ENCODE assay signal across 26 cellular contexts in the genomic region with DNA sequence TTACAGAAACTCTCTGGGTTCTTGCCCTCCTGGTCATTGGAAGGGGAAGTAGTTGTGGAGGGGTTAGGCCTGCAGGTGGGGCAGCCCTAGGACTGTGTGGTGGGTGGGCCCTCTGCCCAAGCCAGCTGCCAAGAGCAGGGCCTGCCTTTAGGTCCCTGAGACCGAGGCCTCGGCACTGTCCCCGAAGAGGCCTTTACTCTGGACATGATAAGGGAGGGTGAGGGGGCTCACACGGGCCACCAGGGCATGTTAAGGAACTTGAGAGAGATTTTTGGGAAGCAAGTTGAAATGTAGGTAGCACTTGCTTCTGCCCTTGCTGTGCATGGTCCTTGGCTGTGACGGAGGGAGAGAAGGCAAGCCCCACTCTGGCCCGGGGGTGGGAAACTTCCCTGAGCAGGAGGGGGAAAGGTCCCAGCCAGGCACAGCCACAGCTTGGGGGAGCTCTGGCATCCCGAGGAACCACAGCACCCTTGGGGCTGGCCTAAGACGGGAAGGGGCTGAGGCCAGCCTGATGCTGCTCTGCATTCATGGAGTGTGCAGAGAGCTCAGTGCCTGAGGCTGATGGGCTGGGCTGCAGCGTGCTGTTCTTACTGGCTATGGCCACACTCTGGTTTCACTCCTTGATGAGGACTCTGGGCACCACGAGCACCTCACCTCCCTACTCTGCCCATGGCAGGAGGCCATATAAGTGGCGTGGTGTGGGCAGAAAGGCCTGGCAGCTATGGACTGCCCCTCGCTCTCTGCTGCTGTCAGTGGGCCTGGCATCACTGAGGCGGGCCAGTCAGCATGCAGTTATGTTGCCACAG. TPM values are rescaled to one million over a fixed set of nuclear protein-coding genes. Genes with fewer than 3 reads are reported as not detected.
DNase-seq lines count a peak whose midpoint lies in the region; ATAC-seq and TF ChIP-seq lines count a peak whose summit lies in the region.
"Had no signal": no experiment of that assay in that cellular context is flagged by ENCODE, and none has a peak within 500 bp of the region (broad histone marks: within the 10 kb centered on the region; RNA-seq: fewer than 3 reads in every experiment).

No MANE protein-coding gene starts in this region.

- no peak overlapping the region for H3K4me2 ChIP-seq in hepatocyte

- H3K4me1 Mint-ChIP-seq in activated naive CD4-positive, alpha-beta T cell treated with anti-CD3 and anti-CD28 coated beads, Interleukin-2, amount 10 ng/mL, durations not matched to agents 7 days and 5 days, result peaks cover 8% of the 10 kb centered on the region
- peaks cover 32% of the 10 kb centered on the region for H3K4me1 Mint-ChIP-seq in glutamatergic neuron (ENCODE audit: low read depth, unreplicated experiment)
- H3K4me1 Mint-ChIP-seq in stimulated activated naive B cell treated with anti-CD40 and anti-IgM and Interleukin-4, amounts not matched to agents 10 μg/mL and 1 μg/mL and 100 μg/mL, for 72 hours, result peaks cover 22 to 33% of the 10 kb centered on the region in 2 donors

- H3K27me3 Mint-ChIP-seq in activated naive CD4-positive, alpha-beta T cell treated with anti-CD3 and anti-CD28 coated beads, Interleukin-2, amount 10 ng/mL, durations not matched to agents 7 days and 5 days, result no peaks in the 10 kb centered on the region
- H3K27me3 Mint-ChIP-seq in glutamatergic neuron (ENCODE audit: unreplicated experiment), result peaks cover 19% of the 10 kb centered on the region
- H3K27me3 Mint-ChIP-seq in stimulated activated naive B cell treated with anti-CD40 and anti-IgM and Interleukin-4, amounts not matched to agents 10 μg/mL and 1 μg/mL and 100 μg/mL, for 72 hours, result no peaks in the 10 kb centered on the region

- H3K9ac ChIP-seq in SK-N-MC (ENCODE audit: insufficient read length), result no peak overlapping the region
- H3K9ac ChIP-seq: GM23248 had no signal

- H4K20me1 ChIP-seq in hepatocyte (ENCODE audit: insufficient read depth, poor library complexity, severe bottlenecking), result no peaks in the 10 kb centered on the region

- H3K27me3 ChIP-seq in hepatocyte, result no peaks in the 10 kb centered on the region
- H3K27me3 ChIP-seq: gastroesophageal sphincter, Peyer's patch had no signal

- no peak for DNase-seq in activated naive CD4-positive, alpha-beta T cell treated with anti-CD3 and anti-CD28 coated beads, Interleukin-2, amount 50 U/mL, for 72 hours (ENCODE audit: low spot score in 2 of 2)
- no peak for DNase-seq in activated naive CD4-positive, alpha-beta T cell treated with anti-CD3 and anti-CD28 coated beads, Interleukin-2, amount 10 ng/mL, durations not matched to agents 7 days and 5 days
- DNase-seq in SK-N-MC (ENCODE audit: low read depth, low spot score) (no peak), glutamatergic neuron (peak; percentile 14), Kasumi-1 (lab: John Stamatoyannopoulos, UW) (no peak), hepatocyte (ENCODE audit: low spot score) (no peak)
- no peak for DNase-seq in stimulated activated naive B cell treated with anti-CD40 and anti-IgM and Interleukin-4, amounts not matched to agents 10 μg/mL and 1 μg/mL and 100 μg/mL, for 72 hours
- DNase-seq: amniotic stem cell; central memory CD4-positive, alpha-beta T cell; COR-L47; effector CD4-positive, alpha-beta T cell; GM23248; Karpas-422; NCI-H1048; NK-92 treated with Interleukin-12 subunit alpha and Interleukin-12 subunit beta, amount 100 ng/mL, for 24 hours; nucleus accumbens; stimulated activated CD4-positive, alpha-beta T cell treated with anti-CD3 and anti-CD28 coated beads, Interleukin-15, amount 100 ng/mL, for 24 hours had no signal

- H3K9me3 ChIP-seq in SK-N-MC (ENCODE audit: low read depth, low read length), result no peaks in the 10 kb centered on the region
- H3K9me3 ChIP-seq in hepatocyte (ENCODE audit: low read depth), result no peaks in the 10 kb centered on the region
- H3K9me3 ChIP-seq: gastroesophageal sphincter, Peyer's patch, thoracic aorta had no signal

- H3K36me3 Mint-ChIP-seq in activated naive CD4-positive, alpha-beta T cell treated with anti-CD3 and anti-CD28 coated beads, Interleukin-2, amount 50 U/mL, for 72 hours, result no peaks in the 10 kb centered on the region
- peaks cover 36% of the 10 kb centered on the region for H3K36me3 Mint-ChIP-seq in activated naive CD4-positive, alpha-beta T cell treated with anti-CD3 and anti-CD28 coated beads, Interleukin-2, amount 10 ng/mL, durations not matched to agents 7 days and 5 days
- peaks cover 6% of the 10 kb centered on the region for H3K36me3 Mint-ChIP-seq in glutamatergic neuron (ENCODE audit: unreplicated experiment)
- peaks cover 25 to 56% of the 10 kb centered on the region in 2 donors for H3K36me3 Mint-ChIP-seq in stimulated activated naive B cell treated with anti-CD40 and anti-IgM and Interleukin-4, amounts not matched to agents 10 μg/mL and 1 μg/mL and 100 μg/mL, for 72 hours

- no peaks in the 10 kb centered on the region for H3K9me3 Mint-ChIP-seq in activated naive CD4-positive, alpha-beta T cell treated with anti-CD3 and anti-CD28 coated beads, Interleukin-2, amount 50 U/mL, for 72 hours
- H3K9me3 Mint-ChIP-seq in activated naive CD4-positive, alpha-beta T cell treated with anti-CD3 and anti-CD28 coated beads, Interleukin-2, amount 10 ng/mL, durations not matched to agents 7 days and 5 days, result no peaks in the 10 kb centered on the region
- peaks cover 8% of the 10 kb centered on the region for H3K9me3 Mint-ChIP-seq in glutamatergic neuron (ENCODE audit: unreplicated experiment)
- no peaks in the 10 kb centered on the region for H3K9me3 Mint-ChIP-seq in stimulated activated naive B cell treated with anti-CD40 and anti-IgM and Interleukin-4, amounts not matched to agents 10 μg/mL and 1 μg/mL and 100 μg/mL, for 72 hours

- CTCF ChIA-PET in activated naive CD4-positive, alpha-beta T cell treated with anti-CD3 and anti-CD28 coated beads, Interleukin-2, amount 10 ng/mL, durations not matched to agents 7 days and 5 days (lab: Charles Lee), result interaction anchor here (1.3 kb wide), 1 partner anchor 27 kb away, joined by 3 read pairs; no protein-coding TSS in a partner anchor

- TF ChIP-seq CTCF in glutamatergic neuron (IDR thresholded peaks at IDR 0.05; ENCODE audit: partially characterized antibody, unreplicated experiment) (no peak), hepatocyte (IDR thresholded peaks at IDR 0.05; ENCODE audit: poor library complexity) (no peak)

- no peak for ATAC-seq in activated naive CD4-positive, alpha-beta T cell treated with anti-CD3 and anti-CD28 coated beads, Interleukin-2, amount 50 U/mL, for 72 hours
- ATAC-seq in stimulated activated naive B cell treated with anti-CD40 and anti-IgM and Interleukin-4, amounts not matched to agents 10 μg/mL and 1 μg/mL and 100 μg/mL, for 72 hours (replicated peaks), result no peak
- ATAC-seq in GM19023 (IDR thresholded peaks at IDR 0.05; ENCODE audit: unreplicated experiment), result no peak
- ATAC-seq: esophagus mucosa, gastroesophageal sphincter, left lobe of liver, SK-N-SH treated with all-trans-retinoic acid at 6 μM for 48 hours had no signal

- H3K36me3 ChIP-seq in SK-N-MC (ENCODE audit: insufficient read depth, low read length) (peaks cover 85% of the 10 kb centered on the region), hepatocyte (replicated peaks; ENCODE audit: insufficient read depth, low read depth) (no peaks in the 10 kb centered on the region)

- H3K79me2 ChIP-seq in hepatocyte, result peaks cover 2% of the 10 kb centered on the region

- no peak overlapping the region for H3K4me3 Mint-ChIP-seq in activated naive CD4-positive, alpha-beta T cell treated with anti-CD3 and anti-CD28 coated beads, Interleukin-2, amount 10 ng/mL, durations not matched to agents 7 days and 5 days
- H3K4me3 Mint-ChIP-seq in glutamatergic neuron (ENCODE audit: unreplicated experiment), result peak overlapping the region; percentile 20
- no peak overlapping the region for H3K4me3 Mint-ChIP-seq in stimulated activated naive B cell treated with anti-CD40 and anti-IgM and Interleukin-4, amounts not matched to agents 10 μg/mL and 1 μg/mL and 100 μg/mL, for 72 hours

- 0 out of 2 replicates have a peak overlapping the region, but pooled peaks have one; percentile 13 for H3K27ac ChIP-seq in SK-N-MC
- no peak overlapping the region for H3K27ac ChIP-seq in hepatocyte
- H3K27ac ChIP-seq: gastroesophageal sphincter, GM23248, Peyer's patch, thoracic aorta had no signal

- 93% methylated on average over 13 of the region's 13 CpGs for WGBS in hepatocyte (ENCODE audit: low lambda C conversion rate, missing lambda C conversion rate)

- no peak overlapping the region for H3K4me3 ChIP-seq in SK-N-MC
- H3K4me3 ChIP-seq in hepatocyte, result no peak overlapping the region
- H3K4me3 ChIP-seq: gastroesophageal sphincter, GM23248, Peyer's patch, thoracic aorta had no signal

- no peak overlapping the region for H2AFZ ChIP-seq in hepatocyte
- H2AFZ ChIP-seq: GM23248 had no signal

- no peaks in the 10 kb centered on the region for H3K9me2 ChIP-seq in hepatocyte (replicated peaks; ENCODE audit: insufficient read depth)

- peak overlapping the region; percentile 37 to 93 for H3K27ac Mint-ChIP-seq in activated naive CD4-positive, alpha-beta T cell treated with anti-CD3 and anti-CD28 coated beads, Interleukin-2, amount 50 U/mL, for 72 hours
- no peak overlapping the region for H3K27ac Mint-ChIP-seq in activated naive CD4-positive, alpha-beta T cell treated with anti-CD3 and anti-CD28 coated beads, Interleukin-2, amount 10 ng/mL, durations not matched to agents 7 days and 5 days
- peak overlapping the region; percentile 69 for H3K27ac Mint-ChIP-seq in glutamatergic neuron (ENCODE audit: unreplicated experiment)
- peak overlapping the region; percentile 83 for H3K27ac Mint-ChIP-seq in stimulated activated naive B cell treated with anti-CD40 and anti-IgM and Interleukin-4, amounts not matched to agents 10 μg/mL and 1 μg/mL and 100 μg/mL, for 72 hours

- no peaks in the 10 kb centered on the region for H3K4me1 ChIP-seq in hepatocyte (ENCODE audit: insufficient read depth)
- H3K4me1 ChIP-seq: gastroesophageal sphincter had no signal

RNA-seq across cellular contexts. Expression of a gene that starts 7.8 kb away (rescaled TPM):
- total RNA-seq in activated naive CD4-positive, alpha-beta T cell treated with anti-CD3 and anti-CD28 coated beads, Interleukin-2, amount 50 U/mL, for 72 hours, result 100 to 1,000 TPM; 295 to 349 TPM
- 144 TPM for total RNA-seq in glutamatergic neuron (ENCODE audit: unreplicated experiment)
- total RNA-seq in hepatocyte, result 223 and 227 TPM in 2 replicates
- 189 and 192 TPM in 2 replicates for polyA plus RNA-seq in hepatocyte

RNA-seq across cellular contexts. Expression of a gene that starts 8.9 kb away (rescaled TPM):
- total RNA-seq in activated naive CD4-positive, alpha-beta T cell treated with anti-CD3 and anti-CD28 coated beads, Interleukin-2, amount 50 U/mL, for 72 hours, result 10 to 100 TPM; 79.9 to 93.9 TPM
- total RNA-seq in glutamatergic neuron (ENCODE audit: unreplicated experiment), result 62.1 TPM
- 34.4 and 50.2 TPM in 2 replicates for total RNA-seq in hepatocyte
- 65.1 and 78.7 TPM in 2 replicates for polyA plus RNA-seq in hepatocyte

RNA-seq across cellular contexts. Expression of a gene that starts 23.4 kb away (rescaled TPM):
- total RNA-seq in activated naive CD4-positive, alpha-beta T cell treated with anti-CD3 and anti-CD28 coated beads, Interleukin-2, amount 50 U/mL, for 72 hours, result 10 to 100 TPM; 17.6 to 55.4 TPM
- total RNA-seq in glutamatergic neuron (ENCODE audit: unreplicated experiment), result 119 TPM
- total RNA-seq in hepatocyte, result 4.5 and 9.6 TPM in 2 replicates
- polyA plus RNA-seq in hepatocyte, result 65.1 and 72.7 TPM in 2 replicates

RNA-seq across cellular contexts. Expression of a gene that starts 28.1 kb away (rescaled TPM):
- 10 to 100 TPM; 37.0 to 66.7 TPM for total RNA-seq in activated naive CD4-positive, alpha-beta T cell treated with anti-CD3 and anti-CD28 coated beads, Interleukin-2, amount 50 U/mL, for 72 hours
- 93.1 TPM for total RNA-seq in glutamatergic neuron (ENCODE audit: unreplicated experiment)
- total RNA-seq in hepatocyte, result 18.3 and 22.0 TPM in 2 replicates
- 10.8 and 12.2 TPM in 2 replicates for polyA plus RNA-seq in hepatocyte

RNA-seq across cellular contexts. Expression of a gene that starts 42.7 kb away (rescaled TPM):
- total RNA-seq in activated naive CD4-positive, alpha-beta T cell treated with anti-CD3 and anti-CD28 coated beads, Interleukin-2, amount 50 U/mL, for 72 hours, result not detected
- total RNA-seq in glutamatergic neuron (ENCODE audit: unreplicated experiment) (0.54 TPM), hepatocyte (not detected in 2 replicates)
- polyA plus RNA-seq in hepatocyte, result not detected in 2 replicates
- total RNA-seq: gastroesophageal sphincter, left lobe of liver, mononuclear cell, NCI-H460, thoracic aorta had no signal
